20 cellular contexts compared by ENCODE assay signal in genomic region chr1:81313289-81313688, GRCh38.
"Had no signal": no experiment of that assay in that cellular context is flagged by ENCODE, and none has a peak within 500 bp of the region (broad histone marks: within the 10 kb centered on the region; RNA-seq: fewer than 3 reads in every experiment).

No MANE protein-coding gene starts in this region.

- H2AFZ ChIP-seq: parathyroid adenoma had no signal

- H3K27me3 ChIP-seq: foreskin keratinocyte, left lung, sigmoid colon had no signal

- H3K36me3 ChIP-seq: left lung, prostate gland, sigmoid colon had no signal

- H3K4me3 ChIP-seq: coronary artery, left lung, lung, prostate gland, sigmoid colon, skin epidermis had no signal

- H3K27ac ChIP-seq: coronary artery, foreskin keratinocyte, parathyroid adenoma, prostate gland, sigmoid colon, skin epidermis had no signal

- DNase-seq: effector CD4-positive, alpha-beta T cell; endodermal cell; erythroblast; foreskin keratinocyte; hippocampal formation; islet precursor cell; left lung; mesenchymal stem cell; naive B cell; sigmoid colon; stimulated activated CD4-positive, alpha-beta T cell treated with anti-CD3 and anti-CD28 coated beads, Interleukin-12 subunit alpha, Interleukin-12 subunit beta, amount 100 ng/mL, for 4 hours; stimulated activated naive CD4-positive, alpha-beta T cell treated with Interleukin-2 at 50 U/mL for 16 hours; trophoblast cell had no signal

- H3K79me2 ChIP-seq: parathyroid adenoma had no signal

- H3K9me3 ChIP-seq: left lung, prostate gland, sigmoid colon had no signal

- H3K9ac ChIP-seq: parathyroid adenoma had no signal

- ATAC-seq: foreskin keratinocyte, left lung had no signal

- FAIRE-seq: endothelial cell of umbilical vein, urothelium cell line had no signal

- H3K4me1 ChIP-seq: foreskin keratinocyte, left lung, parathyroid adenoma, prostate gland, sigmoid colon had no signal
